11 cellular contexts compared by ENCODE assay signal in the genomic region with DNA sequence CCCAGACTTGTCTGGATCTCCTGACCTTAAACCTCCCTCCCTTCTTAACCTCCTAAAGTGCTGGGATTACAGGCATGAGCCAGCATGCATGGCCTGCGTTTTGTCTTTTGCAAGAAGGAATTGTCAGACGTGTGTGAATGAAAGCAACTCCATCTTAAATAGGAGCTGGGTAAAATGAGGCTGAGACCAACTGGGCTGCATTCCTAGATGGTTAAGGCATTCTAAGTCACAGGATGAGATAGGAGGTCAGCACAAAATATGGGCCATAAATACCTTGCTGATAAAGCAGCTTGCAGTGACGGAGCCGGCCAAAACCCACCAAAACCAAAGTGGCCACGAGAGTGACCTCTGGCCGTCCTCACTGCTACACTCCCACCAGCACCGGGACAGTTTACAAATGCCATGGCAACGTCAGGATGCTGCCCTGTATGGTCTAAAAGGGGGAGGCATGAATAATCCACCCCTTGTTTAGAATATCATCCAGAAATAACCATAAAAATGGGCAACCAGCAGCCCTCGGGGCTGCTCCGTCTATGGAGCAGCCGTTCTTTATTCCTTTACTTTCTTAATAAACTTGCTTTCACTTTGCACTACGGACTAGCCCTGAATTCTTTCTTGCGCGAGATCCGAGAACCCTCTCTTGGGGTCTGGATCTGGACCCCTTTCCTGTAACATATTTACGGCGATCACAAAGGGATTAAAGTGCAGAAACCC. TPM values are rescaled to one million over a fixed set of nuclear protein-coding genes. Genes with fewer than 3 reads are reported as not detected.
DNase-seq lines count a peak whose midpoint lies in the region; ATAC-seq and TF ChIP-seq lines count a peak whose summit lies in the region.
"Had no signal": no experiment of that assay in that cellular context is flagged by ENCODE, and none has a peak within 500 bp of the region (broad histone marks: within the 10 kb centered on the region; RNA-seq: fewer than 3 reads in every experiment).

No MANE protein-coding gene starts in this region.

- no peak overlapping the region for H3K4ac ChIP-seq in neuronal stem cell (ENCODE audit: low read length)

- no peak overlapping the region for H2BK12ac ChIP-seq in neuronal stem cell (ENCODE audit: low read length)

- no peak overlapping the region for H3K18ac ChIP-seq in neuronal stem cell (ENCODE audit: low read length)

- H3K14ac ChIP-seq in neuronal stem cell (ENCODE audit: low read length) = no peak overlapping the region

- no peaks in the 10 kb centered on the region for H3K79me1 ChIP-seq in neuronal stem cell (ENCODE audit: low read depth, low read length)

- H3K9ac ChIP-seq in MM.1S (ENCODE audit: low read length) (no peak overlapping the region), neuronal stem cell (ENCODE audit: low read depth, low read length, poor library complexity) (no peak overlapping the region)

- H3K36me3 ChIP-seq in MM.1S (replicated peaks; ENCODE audit: insufficient read depth, low read length) (no peaks in the 10 kb centered on the region), esophagus squamous epithelium (no peaks in the 10 kb centered on the region), neuronal stem cell (replicated peaks in 1 of 2; ENCODE audit: control insufficient read depth in 2 of 2, insufficient read depth in 2 of 2, low read length in 2 of 2) (no peaks in the 10 kb centered on the region)

- DNase-seq in AG09309 (ENCODE audit: low read depth) (no peak), MM.1S (no peak), esophagus squamous epithelium (lab: John Stamatoyannopoulos, UW) (no peak), neuronal stem cell (ENCODE audit: low spot score) (no peak), T-helper 9 cell (no peak), NCI-H774 (lab: John Stamatoyannopoulos, UW) (no peak)
- DNase-seq: activated CD4-positive, alpha-beta T cell treated with anti-CD3 and anti-CD28 coated beads, Interleukin-2, amount 50 U/mL, for 1 hour; effector CD4-positive, alpha-beta T cell; NCI-H526 treated with DMSO at 0.1 percent for 48 hours had no signal

- WGBS in esophagus squamous epithelium, 2 donors = 58 to 59% methylated on average over 15 to 16 of the region's 17 CpGs
- WGBS in neuronal stem cell (ENCODE audit: extremely low coverage in 2 of 2, insufficient read length in 2 of 2, insufficient replicate concordance in 1 of 2), 2 donors = no CpG with 5 or more reads among the region's 17 CpGs

- H4K20me1 ChIP-seq in MM.1S (ENCODE audit: insufficient read depth, low read length) = no peaks in the 10 kb centered on the region

- no peak overlapping the region for H3K23ac ChIP-seq in neuronal stem cell (ENCODE audit: low read depth, low read length, poor library complexity)

- H3K27ac ChIP-seq in MM.1S (ENCODE audit: low read length) (no peak overlapping the region), esophagus squamous epithelium (peak overlapping the region; percentile 11 to 67 (median 34)), neuronal stem cell (replicated peaks; ENCODE audit: low read length) (no peak overlapping the region)

- ATAC-seq in GM21390 (IDR thresholded peaks at IDR 0.05; ENCODE audit: unreplicated experiment) = no peak
- no peak for ATAC-seq in HG03045 (IDR thresholded peaks at IDR 0.05; ENCODE audit: unreplicated experiment)

- no peaks in the 10 kb centered on the region for H3K9me3 ChIP-seq in MM.1S (replicated peaks; ENCODE audit: insufficient read depth, low read length)
- H3K9me3 ChIP-seq in esophagus squamous epithelium = no peaks in the 10 kb centered on the region
- H3K9me3 ChIP-seq in neuronal stem cell (replicated peaks in 1 of 2; ENCODE audit: control insufficient read depth in 2 of 2, insufficient read depth in 1 of 2, low read depth in 1 of 2, low read length in 2 of 2) = no peaks in the 10 kb centered on the region

- no peak overlapping the region for H2AK5ac ChIP-seq in neuronal stem cell (ENCODE audit: low read depth, low read length)

- H2BK120ac ChIP-seq in neuronal stem cell (ENCODE audit: low read depth, low read length) = no peak overlapping the region

- no peaks in the 10 kb centered on the region for H3K9me2 ChIP-seq in MM.1S (replicated peaks; ENCODE audit: insufficient read depth, low read length)

- no peak overlapping the region for H2BK5ac ChIP-seq in neuronal stem cell (ENCODE audit: low read length)

- peak overlapping the region; percentile 51; the same call in 1 of the 2 replicates for H3K4me2 ChIP-seq in MM.1S (ENCODE audit: low read depth, low read length)
- H3K4me2 ChIP-seq in neuronal stem cell (ENCODE audit: insufficient read depth, low read length, poor library complexity, severe bottlenecking) = no peak overlapping the region

- peak overlapping the region; percentile 64 for H2AFZ ChIP-seq in MM.1S (ENCODE audit: low read length)
- H2AFZ ChIP-seq in neuronal stem cell (ENCODE audit: low read length) = peak overlapping the region; percentile 50

- no peak overlapping the region for H4K8ac ChIP-seq in neuronal stem cell (ENCODE audit: low read depth, low read length)

- H3K4me3 ChIP-seq in AG09309 (ENCODE audit: control insufficient read depth, low read depth, low read length) = peak overlapping the region; percentile 24
- H3K4me3 ChIP-seq in MM.1S (ENCODE audit: low read length) = peak overlapping the region; percentile 53
- peak overlapping the region; percentile 23 to 58 (median 40) for H3K4me3 ChIP-seq in esophagus squamous epithelium
- no peak overlapping the region for H3K4me3 ChIP-seq in neuronal stem cell (ENCODE audit: low read length in 2 of 2)

- H3F3A ChIP-seq in MM.1S (ENCODE audit: insufficient read depth, low read length) = no peaks in the 10 kb centered on the region

- H2BK15ac ChIP-seq in neuronal stem cell (ENCODE audit: low read length) = no peak overlapping the region

- H3K79me2 ChIP-seq in MM.1S (ENCODE audit: low read length) = no peaks in the 10 kb centered on the region

- TF ChIP-seq CTCF in AG09309 (IDR thresholded peaks at IDR 0.05; ENCODE audit: control insufficient read depth, insufficient read depth, low read depth, low read length, missing control alignments) (no peak), MM.1S (IDR thresholded peaks at IDR 0.05; ENCODE audit: low read length) (no peak), esophagus squamous epithelium (IDR thresholded peaks at IDR 0.05) (no peak)

- intact Hi-C loops in esophagus squamous epithelium (cut with DNase I) = no loop called here

- no peak overlapping the region for H4K91ac ChIP-seq in neuronal stem cell (ENCODE audit: low read depth, low read length, poor library complexity)

- H3K27me3 ChIP-seq in MM.1S (replicated peaks; ENCODE audit: insufficient read depth, low read length) (no peaks in the 10 kb centered on the region), esophagus squamous epithelium (peaks cover 0 to 11% (median 0%) of the 10 kb centered on the region in 4 donors), neuronal stem cell (ENCODE audit: control insufficient read depth in 3 of 3, insufficient read depth in 3 of 3, low read depth in 1 of 3, low read length in 3 of 3) (no peaks in the 10 kb centered on the region)

- no peak for TF ChIP-seq POLR2A in esophagus squamous epithelium (IDR thresholded peaks at IDR 0.05)

- H3K4me1 ChIP-seq in MM.1S (ENCODE audit: low read length) (no peaks in the 10 kb centered on the region), esophagus squamous epithelium (no peaks in the 10 kb centered on the region), neuronal stem cell (ENCODE audit: control insufficient read depth in 2 of 2, insufficient read depth in 1 of 2, low read depth in 1 of 2, low read length in 2 of 2) (peaks cover 2 to 10% of the 10 kb centered on the region in 2 donors)

RNA-seq across cellular contexts. Expression of a gene that starts 41.2 kb away (rescaled TPM):
- total RNA-seq in esophagus squamous epithelium = 1 to 10 TPM; 2.0 to 9.3 (median 3.8) TPM
- polyA plus RNA-seq in neuronal stem cell (2013, experiment 1 of 2) = 3.0 TPM
- polyA plus RNA-seq in neuronal stem cell (2013, experiment 2 of 2) = 2.9 TPM

Comparison
In these comparisons a context has a peak if more than half of its experiments do, and no peak if none do; other contexts are left out.
1. H3K4me3 ChIP-seq: peak in AG09309 (single experiment), MM.1S (single experiment) and esophagus squamous epithelium (4 of 4); none in neuronal stem cell (0 of 2).
2. H3K27ac ChIP-seq: peak in esophagus squamous epithelium (4 of 4); none in MM.1S (single experiment) and neuronal stem cell (single experiment).